1 cellular context compared by ENCODE assay signal in the genomic region with DNA sequence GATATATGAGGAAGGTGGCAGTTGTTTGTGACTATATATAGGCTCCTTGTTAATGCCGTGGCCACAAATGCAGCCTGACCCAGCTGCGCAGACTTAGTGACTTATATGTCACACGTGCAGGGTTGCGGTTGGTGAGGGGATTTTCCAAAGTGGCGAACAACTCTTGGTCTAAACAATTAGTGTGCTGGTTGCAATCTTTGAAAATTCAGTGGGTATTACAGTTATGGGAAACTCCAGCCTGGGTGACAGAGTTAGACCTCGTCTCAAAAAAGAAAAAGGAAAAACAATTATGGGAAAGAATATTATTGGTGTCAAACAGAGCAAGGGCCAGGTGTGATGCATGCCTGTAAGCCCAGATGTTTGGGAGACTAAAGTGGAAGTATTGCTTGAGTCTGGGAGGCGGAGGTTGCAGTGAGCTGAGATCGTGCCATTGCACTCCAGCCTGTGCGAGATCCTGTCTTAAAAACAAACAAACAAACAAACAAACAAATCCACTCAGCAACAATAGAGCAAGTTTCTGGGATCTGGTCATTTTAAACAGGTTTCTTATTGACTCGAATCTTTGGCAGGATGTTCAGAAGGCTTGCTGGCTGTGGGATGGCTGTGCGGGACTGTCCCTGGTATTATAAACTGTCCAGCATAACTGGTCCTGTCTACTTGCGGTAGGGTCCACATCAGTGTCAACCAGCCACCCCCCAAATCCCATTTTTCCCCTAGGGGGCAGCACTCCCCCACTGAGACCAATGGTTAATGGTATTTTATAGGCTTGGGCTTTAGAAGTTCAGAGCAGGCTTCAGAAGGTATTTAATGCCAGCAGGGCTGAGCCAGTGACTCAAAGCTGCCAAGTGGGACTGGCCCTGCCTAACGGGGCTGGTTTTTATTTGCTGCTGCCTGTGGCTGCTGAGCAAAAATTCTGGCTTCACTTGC.
TF ChIP-seq lines count a peak whose summit lies in the region.

No MANE protein-coding gene starts in this region.

TF ChIP-seq in GM12878, 131 proteins besides CTCF, POLR2A, EP300 and RAD21 (continued from another document and continues in another):
- TF ChIP-seq, protein P1, sequence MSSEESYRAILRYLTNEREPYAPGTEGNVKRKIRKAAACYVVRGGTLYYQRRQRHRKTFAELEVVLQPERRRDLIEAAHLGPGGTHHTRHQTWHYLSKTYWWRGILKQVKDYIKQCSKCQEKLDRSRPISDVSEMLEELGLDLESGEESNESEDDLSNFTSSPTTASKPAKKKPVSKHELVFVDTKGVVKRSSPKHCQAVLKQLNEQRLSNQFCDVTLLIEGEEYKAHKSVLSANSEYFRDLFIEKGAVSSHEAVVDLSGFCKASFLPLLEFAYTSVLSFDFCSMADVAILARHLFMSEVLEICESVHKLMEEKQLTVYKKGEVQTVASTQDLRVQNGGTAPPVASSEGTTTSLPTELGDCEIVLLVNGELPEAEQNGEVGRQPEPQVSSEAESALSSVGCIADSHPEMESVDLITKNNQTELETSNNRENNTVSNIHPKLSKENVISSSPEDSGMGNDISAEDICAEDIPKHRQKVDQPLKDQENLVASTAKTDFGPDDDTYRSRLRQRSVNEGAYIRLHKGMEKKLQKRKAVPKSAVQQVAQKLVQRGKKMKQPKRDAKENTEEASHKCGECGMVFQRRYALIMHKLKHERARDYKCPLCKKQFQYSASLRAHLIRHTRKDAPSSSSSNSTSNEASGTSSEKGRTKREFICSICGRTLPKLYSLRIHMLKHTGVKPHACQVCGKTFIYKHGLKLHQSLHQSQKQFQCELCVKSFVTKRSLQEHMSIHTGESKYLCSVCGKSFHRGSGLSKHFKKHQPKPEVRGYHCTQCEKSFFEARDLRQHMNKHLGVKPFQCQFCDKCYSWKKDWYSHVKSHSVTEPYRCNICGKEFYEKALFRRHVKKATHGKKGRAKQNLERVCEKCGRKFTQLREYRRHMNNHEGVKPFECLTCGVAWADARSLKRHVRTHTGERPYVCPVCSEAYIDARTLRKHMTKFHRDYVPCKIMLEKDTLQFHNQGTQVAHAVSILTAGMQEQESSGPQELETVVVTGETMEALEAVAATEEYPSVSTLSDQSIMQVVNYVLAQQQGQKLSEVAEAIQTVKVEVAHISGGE (CRISPR knock-in tag; IDR thresholded peaks at IDR 0.05), result no peak
- TF ChIP-seq RUNX3 (IDR thresholded peaks at IDR 0.05; ENCODE audit: low read length), result peak; percentile 99
- peak; percentile 45; the same call in 1 of the 2 replicates for TF ChIP-seq ZNF217 (IDR thresholded peaks at IDR 0.05)
- TF ChIP-seq, protein P2, sequence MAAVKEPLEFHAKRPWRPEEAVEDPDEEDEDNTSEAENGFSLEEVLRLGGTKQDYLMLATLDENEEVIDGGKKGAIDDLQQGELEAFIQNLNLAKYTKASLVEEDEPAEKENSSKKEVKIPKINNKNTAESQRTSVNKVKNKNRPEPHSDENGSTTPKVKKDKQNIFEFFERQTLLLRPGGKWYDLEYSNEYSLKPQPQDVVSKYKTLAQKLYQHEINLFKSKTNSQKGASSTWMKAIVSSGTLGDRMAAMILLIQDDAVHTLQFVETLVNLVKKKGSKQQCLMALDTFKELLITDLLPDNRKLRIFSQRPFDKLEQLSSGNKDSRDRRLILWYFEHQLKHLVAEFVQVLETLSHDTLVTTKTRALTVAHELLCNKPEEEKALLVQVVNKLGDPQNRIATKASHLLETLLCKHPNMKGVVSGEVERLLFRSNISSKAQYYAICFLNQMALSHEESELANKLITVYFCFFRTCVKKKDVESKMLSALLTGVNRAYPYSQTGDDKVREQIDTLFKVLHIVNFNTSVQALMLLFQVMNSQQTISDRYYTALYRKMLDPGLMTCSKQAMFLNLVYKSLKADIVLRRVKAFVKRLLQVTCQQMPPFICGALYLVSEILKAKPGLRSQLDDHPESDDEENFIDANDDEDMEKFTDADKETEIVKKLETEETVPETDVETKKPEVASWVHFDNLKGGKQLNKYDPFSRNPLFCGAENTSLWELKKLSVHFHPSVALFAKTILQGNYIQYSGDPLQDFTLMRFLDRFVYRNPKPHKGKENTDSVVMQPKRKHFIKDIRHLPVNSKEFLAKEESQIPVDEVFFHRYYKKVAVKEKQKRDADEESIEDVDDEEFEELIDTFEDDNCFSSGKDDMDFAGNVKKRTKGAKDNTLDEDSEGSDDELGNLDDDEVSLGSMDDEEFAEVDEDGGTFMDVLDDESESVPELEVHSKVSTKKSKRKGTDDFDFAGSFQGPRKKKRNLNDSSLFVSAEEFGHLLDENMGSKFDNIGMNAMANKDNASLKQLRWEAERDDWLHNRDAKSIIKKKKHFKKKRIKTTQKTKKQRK (IDR thresholded peaks at IDR 0.05; ENCODE audit: low read depth, low read length), result no peak
- no peak for TF ChIP-seq NR2C1 (IDR thresholded peaks at IDR 0.05)
- peak; percentile 70 for TF ChIP-seq SMC3 (IDR thresholded peaks at IDR 0.05; ENCODE audit: borderline replicate concordance, low read length)
- TF ChIP-seq TARDBP (IDR thresholded peaks at IDR 0.05; ENCODE audit: borderline replicate concordance), result 0 out of 2 replicates have a peak, but pooled peaks have one; percentile 40
- TF ChIP-seq SRF (IDR thresholded peaks at IDR 0.05; ENCODE audit: low read depth in 2 of 2, low read length in 2 of 2), result peak; percentile 51 to 89; a peak in 3 of 4 replicates
- TF ChIP-seq JUNB (IDR thresholded peaks at IDR 0.05), result no peak; the same call in none of the 2 replicates
- no peak for TF ChIP-seq CBX3 (IDR thresholded peaks at IDR 0.05; ENCODE audit: borderline replicate concordance, low read depth)
- TF ChIP-seq ZNF274 (IDR thresholded peaks at IDR 0.05; ENCODE audit: insufficient read depth, insufficient read length), result no peak
- TF ChIP-seq GABPA (IDR thresholded peaks at IDR 0.05; ENCODE audit: low read depth), result 0 out of 2 replicates have a peak, but pooled peaks have one; percentile 25
- TF ChIP-seq ASH2L (IDR thresholded peaks at IDR 0.05; ENCODE audit: borderline replicate concordance, low read depth), result peak; percentile 58; the same call in 1 of the 2 replicates
- TF ChIP-seq EZH2 (IDR thresholded peaks at IDR 0.05; ENCODE audit: borderline replicate concordance, control insufficient read depth, low read depth, low read length), result no peak
- peak; percentile 14; the same call in 1 of the 2 replicates for TF ChIP-seq IRF4 (IDR thresholded peaks at IDR 0.05; ENCODE audit: low read depth, low read length)
- TF ChIP-seq NFYA (IDR thresholded peaks at IDR 0.05; ENCODE audit: borderline replicate concordance, low read depth, low read length), result no peak
- peak; percentile 36; the same call in 1 of the 2 replicates for TF ChIP-seq HCFC1 (IDR thresholded peaks at IDR 0.05; ENCODE audit: low read length)
- no peak for TF ChIP-seq CHD1 (IDR thresholded peaks at IDR 0.05; ENCODE audit: low read depth, low read length)
- TF ChIP-seq STAT1 (conservative IDR thresholded peaks at IDR 0.05), result no peak
- TF ChIP-seq ZBED1 (IDR thresholded peaks at IDR 0.05; ENCODE audit: borderline replicate concordance), result 0 out of 2 replicates have a peak, but pooled peaks have one; percentile 44
- 0 out of 2 replicates have a peak, but pooled peaks have one; percentile 32 for TF ChIP-seq TCF7 (IDR thresholded peaks at IDR 0.05; ENCODE audit: borderline replicate concordance)
- TF ChIP-seq, protein P3, sequence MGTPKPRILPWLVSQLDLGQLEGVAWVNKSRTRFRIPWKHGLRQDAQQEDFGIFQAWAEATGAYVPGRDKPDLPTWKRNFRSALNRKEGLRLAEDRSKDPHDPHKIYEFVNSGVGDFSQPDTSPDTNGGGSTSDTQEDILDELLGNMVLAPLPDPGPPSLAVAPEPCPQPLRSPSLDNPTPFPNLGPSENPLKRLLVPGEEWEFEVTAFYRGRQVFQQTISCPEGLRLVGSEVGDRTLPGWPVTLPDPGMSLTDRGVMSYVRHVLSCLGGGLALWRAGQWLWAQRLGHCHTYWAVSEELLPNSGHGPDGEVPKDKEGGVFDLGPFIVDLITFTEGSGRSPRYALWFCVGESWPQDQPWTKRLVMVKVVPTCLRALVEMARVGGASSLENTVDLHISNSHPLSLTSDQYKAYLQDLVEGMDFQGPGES (IDR thresholded peaks at IDR 0.05), result no peak
- TF ChIP-seq, protein P4, sequence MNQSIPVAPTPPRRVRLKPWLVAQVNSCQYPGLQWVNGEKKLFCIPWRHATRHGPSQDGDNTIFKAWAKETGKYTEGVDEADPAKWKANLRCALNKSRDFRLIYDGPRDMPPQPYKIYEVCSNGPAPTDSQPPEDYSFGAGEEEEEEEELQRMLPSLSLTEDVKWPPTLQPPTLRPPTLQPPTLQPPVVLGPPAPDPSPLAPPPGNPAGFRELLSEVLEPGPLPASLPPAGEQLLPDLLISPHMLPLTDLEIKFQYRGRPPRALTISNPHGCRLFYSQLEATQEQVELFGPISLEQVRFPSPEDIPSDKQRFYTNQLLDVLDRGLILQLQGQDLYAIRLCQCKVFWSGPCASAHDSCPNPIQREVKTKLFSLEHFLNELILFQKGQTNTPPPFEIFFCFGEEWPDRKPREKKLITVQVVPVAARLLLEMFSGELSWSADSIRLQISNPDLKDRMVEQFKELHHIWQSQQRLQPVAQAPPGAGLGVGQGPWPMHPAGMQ (IDR thresholded peaks at IDR 0.05; ENCODE audit: borderline replicate concordance), result no peak
- TF ChIP-seq, protein P5, sequence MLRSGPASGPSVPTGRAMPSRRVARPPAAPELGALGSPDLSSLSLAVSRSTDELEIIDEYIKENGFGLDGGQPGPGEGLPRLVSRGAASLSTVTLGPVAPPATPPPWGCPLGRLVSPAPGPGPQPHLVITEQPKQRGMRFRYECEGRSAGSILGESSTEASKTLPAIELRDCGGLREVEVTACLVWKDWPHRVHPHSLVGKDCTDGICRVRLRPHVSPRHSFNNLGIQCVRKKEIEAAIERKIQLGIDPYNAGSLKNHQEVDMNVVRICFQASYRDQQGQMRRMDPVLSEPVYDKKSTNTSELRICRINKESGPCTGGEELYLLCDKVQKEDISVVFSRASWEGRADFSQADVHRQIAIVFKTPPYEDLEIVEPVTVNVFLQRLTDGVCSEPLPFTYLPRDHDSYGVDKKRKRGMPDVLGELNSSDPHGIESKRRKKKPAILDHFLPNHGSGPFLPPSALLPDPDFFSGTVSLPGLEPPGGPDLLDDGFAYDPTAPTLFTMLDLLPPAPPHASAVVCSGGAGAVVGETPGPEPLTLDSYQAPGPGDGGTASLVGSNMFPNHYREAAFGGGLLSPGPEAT (IDR thresholded peaks at IDR 0.05; ENCODE audit: low read depth), result peak; percentile 98
- TF ChIP-seq, protein P6, sequence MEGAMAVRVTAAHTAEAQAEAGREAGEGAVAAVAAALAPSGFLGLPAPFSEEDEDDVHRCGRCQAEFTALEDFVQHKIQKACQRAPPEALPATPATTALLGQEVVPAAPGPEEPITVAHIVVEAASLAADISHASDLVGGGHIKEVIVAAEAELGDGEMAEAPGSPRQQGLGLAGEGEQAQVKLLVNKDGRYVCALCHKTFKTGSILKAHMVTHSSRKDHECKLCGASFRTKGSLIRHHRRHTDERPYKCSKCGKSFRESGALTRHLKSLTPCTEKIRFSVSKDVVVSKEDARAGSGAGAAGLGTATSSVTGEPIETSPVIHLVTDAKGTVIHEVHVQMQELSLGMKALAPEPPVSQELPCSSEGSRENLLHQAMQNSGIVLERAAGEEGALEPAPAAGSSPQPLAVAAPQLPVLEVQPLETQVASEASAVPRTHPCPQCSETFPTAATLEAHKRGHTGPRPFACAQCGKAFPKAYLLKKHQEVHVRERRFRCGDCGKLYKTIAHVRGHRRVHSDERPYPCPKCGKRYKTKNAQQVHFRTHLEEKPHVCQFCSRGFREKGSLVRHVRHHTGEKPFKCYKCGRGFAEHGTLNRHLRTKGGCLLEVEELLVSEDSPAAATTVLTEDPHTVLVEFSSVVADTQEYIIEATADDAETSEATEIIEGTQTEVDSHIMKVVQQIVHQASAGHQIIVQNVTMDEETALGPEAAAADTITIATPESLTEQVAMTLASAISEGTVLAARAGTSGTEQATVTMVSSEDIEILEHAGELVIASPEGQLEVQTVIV (IDR thresholded peaks at IDR 0.05; ENCODE audit: borderline replicate concordance, partially characterized antibody), result no peak
- peak; percentile 53; the same call in 1 of the 2 replicates for TF ChIP-seq CREB1 (IDR thresholded peaks at IDR 0.05; ENCODE audit: low read depth)
- 0 out of 2 replicates have a peak, but pooled peaks have one; percentile 29 for TF ChIP-seq ZNF384 (IDR thresholded peaks at IDR 0.05; ENCODE audit: borderline replicate concordance, low read depth, low read length)
- peak; percentile 87 for TF ChIP-seq RAD51 (IDR thresholded peaks at IDR 0.05)
- no peak for TF ChIP-seq KAT2A (conservative IDR thresholded peaks at IDR 0.05; ENCODE audit: control insufficient read depth, low read depth, low read length)
- TF ChIP-seq, protein P7, sequence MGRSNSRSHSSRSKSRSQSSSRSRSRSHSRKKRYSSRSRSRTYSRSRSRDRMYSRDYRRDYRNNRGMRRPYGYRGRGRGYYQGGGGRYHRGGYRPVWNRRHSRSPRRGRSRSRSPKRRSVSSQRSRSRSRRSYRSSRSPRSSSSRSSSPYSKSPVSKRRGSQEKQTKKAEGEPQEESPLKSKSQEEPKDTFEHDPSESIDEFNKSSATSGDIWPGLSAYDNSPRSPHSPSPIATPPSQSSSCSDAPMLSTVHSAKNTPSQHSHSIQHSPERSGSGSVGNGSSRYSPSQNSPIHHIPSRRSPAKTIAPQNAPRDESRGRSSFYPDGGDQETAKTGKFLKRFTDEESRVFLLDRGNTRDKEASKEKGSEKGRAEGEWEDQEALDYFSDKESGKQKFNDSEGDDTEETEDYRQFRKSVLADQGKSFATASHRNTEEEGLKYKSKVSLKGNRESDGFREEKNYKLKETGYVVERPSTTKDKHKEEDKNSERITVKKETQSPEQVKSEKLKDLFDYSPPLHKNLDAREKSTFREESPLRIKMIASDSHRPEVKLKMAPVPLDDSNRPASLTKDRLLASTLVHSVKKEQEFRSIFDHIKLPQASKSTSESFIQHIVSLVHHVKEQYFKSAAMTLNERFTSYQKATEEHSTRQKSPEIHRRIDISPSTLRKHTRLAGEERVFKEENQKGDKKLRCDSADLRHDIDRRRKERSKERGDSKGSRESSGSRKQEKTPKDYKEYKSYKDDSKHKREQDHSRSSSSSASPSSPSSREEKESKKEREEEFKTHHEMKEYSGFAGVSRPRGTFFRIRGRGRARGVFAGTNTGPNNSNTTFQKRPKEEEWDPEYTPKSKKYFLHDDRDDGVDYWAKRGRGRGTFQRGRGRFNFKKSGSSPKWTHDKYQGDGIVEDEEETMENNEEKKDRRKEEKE (IDR thresholded peaks at IDR 0.05), result no peak
- TF ChIP-seq, protein P8, sequence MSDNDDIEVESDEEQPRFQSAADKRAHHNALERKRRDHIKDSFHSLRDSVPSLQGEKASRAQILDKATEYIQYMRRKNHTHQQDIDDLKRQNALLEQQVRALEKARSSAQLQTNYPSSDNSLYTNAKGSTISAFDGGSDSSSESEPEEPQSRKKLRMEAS (IDR thresholded peaks at IDR 0.05; ENCODE audit: low read depth, low read length), result peak; percentile 71; the same call in 1 of the 2 replicates
- peak; percentile 59 for TF ChIP-seq MYB (IDR thresholded peaks at IDR 0.05; ENCODE audit: borderline replicate concordance, low read depth, low read length)
- 0 out of 3 replicates have a peak, but pooled peaks of 1 of the 2 experiments have one; percentile 12 for TF ChIP-seq EGR1 (IDR thresholded peaks at IDR 0.05; ENCODE audit: borderline replicate concordance in 1 of 2, low read depth in 2 of 2, low read length in 2 of 2)
- TF ChIP-seq ETV6 (conservative IDR thresholded peaks at IDR 0.05 in 1 of 2, IDR thresholded peaks at IDR 0.05 in 1 of 2; ENCODE audit: borderline replicate concordance in 1 of 2, low read depth in 1 of 2), result 0 out of 4 replicates have a peak, but pooled peaks of 1 of the 2 experiments have one; percentile 43
